Comparison of ENCODE assay signal across 15 cellular contexts in genomic region chr14:68891851-68892660, GRCh38.
DNase-seq lines count a peak whose midpoint lies in the region; ATAC-seq, FAIRE-seq and TF ChIP-seq lines count a peak whose summit lies in the region.
"Had no signal": no experiment of that assay in that cellular context is flagged by ENCODE, and none has a peak within 500 bp of the region (broad histone marks: within the 10 kb centered on the region; RNA-seq: fewer than 3 reads in every experiment).

No MANE protein-coding gene starts in this region.

- POLR2A ChIA-PET in HEK293 (lab: Yijun Ruan, JAX), result no interaction called here

- no peak overlapping the region for H3K27ac ChIP-seq in HEK293 (ENCODE audit: extremely low read depth, low read depth, low read length)
- no peak overlapping the region for H3K27ac ChIP-seq in left lung
- H3K27ac ChIP-seq: right atrium auricular region, SJCRH30 had no signal

- H3K36me3 ChIP-seq in HEK293 (ENCODE audit: control insufficient read depth in 2 of 2, insufficient read depth in 1 of 2, low read length in 2 of 2), result peaks cover 3 to 71% of the 10 kb centered on the region in 2 experiments; a peak in 2 of 3 replicates
- H3K36me3 ChIP-seq in left lung, result peaks cover 0 to 96% of the 10 kb centered on the region in 2 donors

- no peak for ATAC-seq in left lung
- no peak for ATAC-seq in HG03280 (IDR thresholded peaks at IDR 0.05; ENCODE audit: unreplicated experiment)
- ATAC-seq in stimulated activated naive CD8-positive, alpha-beta T cell treated with anti-CD3 and anti-CD28 coated beads, Interleukin-15, amount 100 ng/mL, for 72 hours, result no peak

- intact Hi-C loops in left lung (cut with DNase I), result no loop called here

- peak; percentile 58 for DNase-seq in astrocyte of the spinal cord (ENCODE audit: low read depth, low spot score)
- DNase-seq in left lung, result peak; percentile 30 to 39
- peak; percentile 19 for DNase-seq in stromal cell of bone marrow (ENCODE audit: low read depth)
- no peak for DNase-seq in GM19239 (ENCODE audit: insufficient read length, low spot score)
- DNase-seq in stimulated activated naive CD8-positive, alpha-beta T cell treated with anti-CD3 and anti-CD28 coated beads, Interleukin-15, amount 100 ng/mL, for 72 hours, result no peak
- DNase-seq in AML-193 (lab: John Stamatoyannopoulos, UW), result no peak
- DNase-seq: activated naive CD4-positive, alpha-beta T cell treated with anti-CD3 and anti-CD28 coated beads for 36 hours; COR-L47; NCI-H2029 treated with DMSO at 0.1 percent for 48 hours; SJCRH30 had no signal

- TF ChIP-seq CTCF in HEK293 (tag by site-specific recombination; IDR thresholded peaks at IDR 0.05) (no peak), astrocyte of the spinal cord (IDR thresholded peaks at IDR 0.05; ENCODE audit: low read depth, low read length) (no peak), left lung (IDR thresholded peaks at IDR 0.05) (no peak)

- FAIRE-seq in GM19239 (lab: Jason Lieb, UNC), result no peak
- FAIRE-seq: colon, TTC549 had no signal

- H3K27me3 ChIP-seq in left lung, result no peaks in the 10 kb centered on the region
- H3K27me3 ChIP-seq: right atrium auricular region, SJCRH30 had no signal

- H3K4me3 Mint-ChIP-seq in stimulated activated naive CD8-positive, alpha-beta T cell treated with anti-CD3 and anti-CD28 coated beads, Interleukin-15, amount 100 ng/mL, for 72 hours, result no peak overlapping the region
- H3K4me3 Mint-ChIP-seq: activated naive CD4-positive, alpha-beta T cell treated with anti-CD3 and anti-CD28 coated beads for 36 hours had no signal

- in situ Hi-C loops in astrocyte of the spinal cord (cut with HindIII; ENCODE audit: low sequenced_read_pairs), result no loop called here

- H3K27ac Mint-ChIP-seq in stimulated activated naive CD8-positive, alpha-beta T cell treated with anti-CD3 and anti-CD28 coated beads, Interleukin-15, amount 100 ng/mL, for 72 hours, result no peak overlapping the region
- H3K27ac Mint-ChIP-seq: activated naive CD4-positive, alpha-beta T cell treated with anti-CD3 and anti-CD28 coated beads for 36 hours had no signal

- H3K9me3 ChIP-seq in HEK293 (ENCODE audit: control insufficient read depth, insufficient read depth, low read depth, low read length) (no peaks in the 10 kb centered on the region), left lung (no peaks in the 10 kb centered on the region)
- H3K9me3 ChIP-seq: right atrium auricular region, SJCRH30 had no signal

- H3K4me1 Mint-ChIP-seq in stimulated activated naive CD8-positive, alpha-beta T cell treated with anti-CD3 and anti-CD28 coated beads, Interleukin-15, amount 100 ng/mL, for 72 hours, result peaks cover 15% of the 10 kb centered on the region

- H3K27me3 Mint-ChIP-seq in stimulated activated naive CD8-positive, alpha-beta T cell treated with anti-CD3 and anti-CD28 coated beads, Interleukin-15, amount 100 ng/mL, for 72 hours, result no peaks in the 10 kb centered on the region

- CTCF ChIA-PET in HEK293 (lab: Yijun Ruan, JAX), result interaction anchor here (2.5 kb wide), 1 partner anchor 19 kb away, joined by 8 read pairs; no protein-coding TSS in a partner anchor

- no peak overlapping the region for H3K4me3 ChIP-seq in HEK293 (ENCODE audit: low read depth, low read length)
- H3K4me3 ChIP-seq in astrocyte of the spinal cord (ENCODE audit: low read depth, low read length), result no peak overlapping the region
- H3K4me3 ChIP-seq in left lung, result no peak overlapping the region
- H3K4me3 ChIP-seq: right atrium auricular region, SJCRH30 had no signal

- H3K4me1 ChIP-seq in HEK293 (ENCODE audit: control insufficient read depth, insufficient read depth, low read length) (no peaks in the 10 kb centered on the region), left lung (no peaks in the 10 kb centered on the region)
- H3K4me1 ChIP-seq: SJCRH30 had no signal

- no peaks in the 10 kb centered on the region for H3K9me3 Mint-ChIP-seq in stimulated activated naive CD8-positive, alpha-beta T cell treated with anti-CD3 and anti-CD28 coated beads, Interleukin-15, amount 100 ng/mL, for 72 hours
- H3K9me3 Mint-ChIP-seq: activated naive CD4-positive, alpha-beta T cell treated with anti-CD3 and anti-CD28 coated beads for 36 hours had no signal

TF ChIP-seq in HEK293, 187 proteins besides CTCF, POLR2A, EP300 and RAD21:
- TF ChIP-seq ZFHX2 (tag by site-specific recombination; conservative IDR thresholded peaks at IDR 0.05) (0 out of 2 replicates have a peak, but pooled peaks have one; percentile 29), WT1 (tag by site-specific recombination; IDR thresholded peaks at IDR 0.05) (0 out of 2 replicates have a peak, but pooled peaks have one; percentile 12), HIC1 (tag by site-specific recombination; IDR thresholded peaks at IDR 0.05) (no peak), EGR2 (tag by site-specific recombination; IDR thresholded peaks at IDR 0.05; ENCODE audit: low read depth) (peak; percentile 21; the same call in 1 of the 2 replicates)

Comparison
In these comparisons a context has a peak if more than half of its experiments do, and no peak if none do; other contexts are left out.
1. DNase-seq: peak in astrocyte of the spinal cord (single experiment), left lung (2 of 2) and stromal cell of bone marrow (single experiment); none in GM19239 (single experiment), stimulated activated naive CD8-positive, alpha-beta T cell treated with anti-CD3 and anti-CD28 coated beads, Interleukin-15, amount 100 ng/mL, for 72 hours (0 of 2) and AML-193 (0 of 2).